In the genomic region with DNA sequence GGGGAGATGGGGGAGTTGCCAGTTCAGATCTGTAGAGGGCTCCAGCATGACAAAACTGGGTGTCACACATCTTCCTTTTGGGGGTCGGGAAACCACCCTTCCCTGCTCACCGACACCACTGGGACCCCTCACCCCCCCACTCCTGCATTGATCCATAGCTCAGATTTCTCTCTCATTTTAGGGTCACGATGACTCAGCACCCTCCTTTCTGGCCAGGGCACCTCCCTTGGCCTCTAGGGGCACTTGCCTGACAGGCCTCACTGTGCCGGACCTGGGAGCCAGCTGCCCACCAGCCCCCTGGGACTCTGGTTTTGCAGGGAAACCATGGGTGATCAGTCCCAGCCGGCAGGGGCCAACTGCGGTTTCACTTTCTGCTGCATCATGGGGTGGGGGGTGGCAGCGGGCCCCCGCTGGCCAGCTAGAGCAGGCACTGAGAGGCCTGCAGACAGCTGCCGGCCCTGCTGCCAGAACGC, we compare ENCODE assay signal across 1 cellular context.
TF ChIP-seq lines count a peak whose summit lies in the region.

No MANE protein-coding gene starts in this region.

TF ChIP-seq in HepG2, 621 proteins besides CTCF, POLR2A, EP300 and RAD21 (continued from another document):
- TF ChIP-seq SNAPC4 (CRISPR knock-in tag; IDR thresholded peaks at IDR 0.05) (no peak), BRCA1 (CRISPR knock-in tag; IDR thresholded peaks at IDR 0.05) (no peak), FOXP1 (IDR thresholded peaks at IDR 0.05) (no peak), FOXP1 (CRISPR knock-in tag; IDR thresholded peaks at IDR 0.05) (no peak), ZNF432 (CRISPR knock-in tag; IDR thresholded peaks at IDR 0.05; ENCODE audit: borderline replicate concordance) (no peak), TAF15 (IDR thresholded peaks at IDR 0.05; ENCODE audit: low read depth, low read length, poor library complexity, severe bottlenecking) (no peak), THRA (CRISPR knock-in tag; IDR thresholded peaks at IDR 0.05; ENCODE audit: borderline replicate concordance) (no peak), KDM4B (CRISPR knock-in tag; IDR thresholded peaks at IDR 0.05) (no peak), ZNF878 (CRISPR knock-in tag; IDR thresholded peaks at IDR 0.05) (no peak), ZNF180 (CRISPR knock-in tag; IDR thresholded peaks at IDR 0.05; ENCODE audit: borderline replicate concordance, low read depth) (no peak), ZNF205 (CRISPR knock-in tag; IDR thresholded peaks at IDR 0.05) (no peak), RBM39 (IDR thresholded peaks at IDR 0.05; ENCODE audit: low read depth, low read length, poor library complexity, severe bottlenecking) (no peak), MTERF4 (CRISPR knock-in tag; IDR thresholded peaks at IDR 0.05) (peak; percentile 75; the same call in 1 of the 2 replicates), CHCHD3 (CRISPR knock-in tag; IDR thresholded peaks at IDR 0.05) (no peak), HNRNPK (IDR thresholded peaks at IDR 0.05; ENCODE audit: low read depth, low read length, poor library complexity, severe bottlenecking) (peak; percentile 16), XBP1 (CRISPR knock-in tag; IDR thresholded peaks at IDR 0.05) (no peak), HOXA9 (CRISPR knock-in tag; IDR thresholded peaks at IDR 0.05; ENCODE audit: borderline replicate concordance) (no peak), YY1 (IDR thresholded peaks at IDR 0.05; ENCODE audit: insufficient read depth, insufficient replicate concordance, low read depth, low read length) (peak; percentile 22), ZSCAN21 (CRISPR knock-in tag; IDR thresholded peaks at IDR 0.05; ENCODE audit: borderline replicate concordance) (no peak), RFX5 (IDR thresholded peaks at IDR 0.05; ENCODE audit: low read depth, low read length) (no peak), RFX3 (CRISPR knock-in tag; IDR thresholded peaks at IDR 0.05) (no peak), ZNF331 (CRISPR knock-in tag; IDR thresholded peaks at IDR 0.05) (no peak), HNF1B (CRISPR knock-in tag; IDR thresholded peaks at IDR 0.05) (no peak), ELF1 (CRISPR knock-in tag; IDR thresholded peaks at IDR 0.05) (no peak), ZNF501 (CRISPR knock-in tag; IDR thresholded peaks at IDR 0.05) (no peak), KMT2A (CRISPR knock-in tag; IDR thresholded peaks at IDR 0.05) (no peak), ATM (IDR thresholded peaks at IDR 0.05; ENCODE audit: borderline replicate concordance) (no peak), GTF2F1 (IDR thresholded peaks at IDR 0.05; ENCODE audit: low read length) (no peak), NFKB2 (CRISPR knock-in tag; IDR thresholded peaks at IDR 0.05; ENCODE audit: borderline replicate concordance) (no peak), NR3C1 (CRISPR knock-in tag; IDR thresholded peaks at IDR 0.05) (no peak), HDAC1 (CRISPR knock-in tag; IDR thresholded peaks at IDR 0.05) (no peak), SP1 (IDR thresholded peaks at IDR 0.05) (no peak), SP1 (CRISPR knock-in tag; IDR thresholded peaks at IDR 0.05) (no peak), NPAS2 (CRISPR knock-in tag; IDR thresholded peaks at IDR 0.05; ENCODE audit: borderline replicate concordance) (no peak), WIZ (CRISPR knock-in tag; IDR thresholded peaks at IDR 0.05) (no peak)
- TF ChIP-seq, protein P1, sequence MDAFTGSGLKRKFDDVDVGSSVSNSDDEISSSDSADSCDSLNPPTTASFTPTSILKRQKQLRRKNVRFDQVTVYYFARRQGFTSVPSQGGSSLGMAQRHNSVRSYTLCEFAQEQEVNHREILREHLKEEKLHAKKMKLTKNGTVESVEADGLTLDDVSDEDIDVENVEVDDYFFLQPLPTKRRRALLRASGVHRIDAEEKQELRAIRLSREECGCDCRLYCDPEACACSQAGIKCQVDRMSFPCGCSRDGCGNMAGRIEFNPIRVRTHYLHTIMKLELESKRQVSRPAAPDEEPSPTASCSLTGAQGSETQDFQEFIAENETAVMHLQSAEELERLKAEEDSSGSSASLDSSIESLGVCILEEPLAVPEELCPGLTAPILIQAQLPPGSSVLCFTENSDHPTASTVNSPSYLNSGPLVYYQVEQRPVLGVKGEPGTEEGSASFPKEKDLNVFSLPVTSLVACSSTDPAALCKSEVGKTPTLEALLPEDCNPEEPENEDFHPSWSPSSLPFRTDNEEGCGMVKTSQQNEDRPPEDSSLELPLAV (CRISPR knock-in tag; conservative IDR thresholded peaks at IDR 0.05; ENCODE audit: low read depth), result no peak
- TF ChIP-seq, protein P2, sequence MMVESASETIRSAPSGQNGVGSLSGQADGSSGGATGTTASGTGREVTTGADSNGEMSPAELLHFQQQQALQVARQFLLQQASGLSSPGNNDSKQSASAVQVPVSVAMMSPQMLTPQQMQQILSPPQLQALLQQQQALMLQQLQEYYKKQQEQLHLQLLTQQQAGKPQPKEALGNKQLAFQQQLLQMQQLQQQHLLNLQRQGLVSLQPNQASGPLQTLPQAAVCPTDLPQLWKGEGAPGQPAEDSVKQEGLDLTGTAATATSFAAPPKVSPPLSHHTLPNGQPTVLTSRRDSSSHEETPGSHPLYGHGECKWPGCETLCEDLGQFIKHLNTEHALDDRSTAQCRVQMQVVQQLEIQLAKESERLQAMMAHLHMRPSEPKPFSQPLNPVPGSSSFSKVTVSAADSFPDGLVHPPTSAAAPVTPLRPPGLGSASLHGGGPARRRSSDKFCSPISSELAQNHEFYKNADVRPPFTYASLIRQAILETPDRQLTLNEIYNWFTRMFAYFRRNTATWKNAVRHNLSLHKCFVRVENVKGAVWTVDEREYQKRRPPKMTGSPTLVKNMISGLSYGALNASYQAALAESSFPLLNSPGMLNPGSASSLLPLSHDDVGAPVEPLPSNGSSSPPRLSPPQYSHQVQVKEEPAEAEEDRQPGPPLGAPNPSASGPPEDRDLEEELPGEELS (CRISPR knock-in tag; IDR thresholded peaks at IDR 0.05), result no peak
- TF ChIP-seq, protein P3, sequence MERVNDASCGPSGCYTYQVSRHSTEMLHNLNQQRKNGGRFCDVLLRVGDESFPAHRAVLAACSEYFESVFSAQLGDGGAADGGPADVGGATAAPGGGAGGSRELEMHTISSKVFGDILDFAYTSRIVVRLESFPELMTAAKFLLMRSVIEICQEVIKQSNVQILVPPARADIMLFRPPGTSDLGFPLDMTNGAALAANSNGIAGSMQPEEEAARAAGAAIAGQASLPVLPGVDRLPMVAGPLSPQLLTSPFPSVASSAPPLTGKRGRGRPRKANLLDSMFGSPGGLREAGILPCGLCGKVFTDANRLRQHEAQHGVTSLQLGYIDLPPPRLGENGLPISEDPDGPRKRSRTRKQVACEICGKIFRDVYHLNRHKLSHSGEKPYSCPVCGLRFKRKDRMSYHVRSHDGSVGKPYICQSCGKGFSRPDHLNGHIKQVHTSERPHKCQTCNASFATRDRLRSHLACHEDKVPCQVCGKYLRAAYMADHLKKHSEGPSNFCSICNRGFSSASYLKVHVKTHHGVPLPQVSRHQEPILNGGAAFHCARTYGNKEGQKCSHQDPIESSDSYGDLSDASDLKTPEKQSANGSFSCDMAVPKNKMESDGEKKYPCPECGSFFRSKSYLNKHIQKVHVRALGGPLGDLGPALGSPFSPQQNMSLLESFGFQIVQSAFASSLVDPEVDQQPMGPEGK (CRISPR knock-in tag; IDR thresholded peaks at IDR 0.05), result peak; percentile 65; the same call in 1 of the 2 replicates
